7 cellular contexts compared by ENCODE assay signal in the genomic region with DNA sequence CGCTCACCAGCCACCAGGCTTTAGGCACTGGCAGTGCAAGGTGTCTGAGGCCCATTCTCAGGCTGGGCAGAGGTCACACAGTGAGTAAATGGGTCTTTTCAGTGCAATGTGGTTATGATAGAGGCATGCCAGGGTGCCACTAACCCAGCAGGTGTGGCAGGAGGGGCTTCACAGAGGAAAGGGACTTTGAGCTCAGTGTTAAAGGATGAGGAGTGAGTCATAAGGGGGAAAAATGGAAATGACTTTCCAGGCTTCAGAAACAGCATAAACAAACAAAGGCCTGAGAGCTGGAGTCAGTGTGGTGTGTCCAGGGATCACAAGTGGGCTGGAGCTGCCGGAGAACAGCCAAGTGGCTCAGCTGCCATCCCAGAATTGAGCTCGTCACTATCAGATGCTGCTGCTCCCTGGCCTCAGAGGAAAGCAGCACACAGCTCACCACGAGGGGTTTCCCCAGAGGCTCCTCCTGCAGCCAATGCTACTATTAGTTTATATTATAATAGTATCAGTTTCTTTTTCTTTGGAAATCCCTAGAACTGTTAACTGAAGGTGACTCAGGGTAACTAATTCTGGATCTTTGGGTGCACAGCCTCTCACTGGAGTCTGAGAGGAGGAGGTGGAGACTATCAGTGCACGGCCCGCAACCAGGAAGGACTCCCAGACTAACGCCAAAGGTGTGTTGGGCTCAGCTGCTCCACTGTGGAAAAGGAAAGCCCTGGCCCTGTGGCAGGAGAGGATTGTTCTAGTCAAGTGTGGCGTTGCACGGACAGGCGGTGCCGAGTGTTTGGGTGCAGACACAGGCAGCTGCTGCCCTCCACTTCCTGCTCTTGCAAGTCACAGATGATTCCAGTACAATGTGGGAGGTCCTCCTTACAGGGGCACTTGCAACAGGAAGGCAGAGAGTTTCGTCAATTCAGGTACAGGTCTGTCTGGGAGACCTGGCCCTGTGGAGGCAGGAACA.
DNase-seq lines count a peak whose midpoint lies in the region; ATAC-seq lines count a peak whose summit lies in the region.

No MANE protein-coding gene starts in this region.

- peak; percentile 87 for ATAC-seq in GM18870 (IDR thresholded peaks at IDR 0.05; ENCODE audit: unreplicated experiment)
- peak; percentile 81 for ATAC-seq in HG03025 (IDR thresholded peaks at IDR 0.05; ENCODE audit: low FRiP score, unreplicated experiment)

- DNase-seq in SHP77 (lab: John Stamatoyannopoulos, UW) (peak; percentile 63 to 70), amniotic epithelial cell (ENCODE audit: low read depth) (peak; percentile 53), iris pigment epithelial cell (ENCODE audit: low read depth) (peak; percentile 82), OCI-M2 (lab: John Stamatoyannopoulos, UW; ENCODE audit: unreplicated experiment) (no peak)
- DNase-seq in stimulated activated CD4-positive, alpha-beta T cell treated with anti-CD3 and anti-CD28 coated beads, Interleukin-15, amount 100 ng/mL, for 24 hours: peak; percentile 83
